In the genomic region with DNA sequence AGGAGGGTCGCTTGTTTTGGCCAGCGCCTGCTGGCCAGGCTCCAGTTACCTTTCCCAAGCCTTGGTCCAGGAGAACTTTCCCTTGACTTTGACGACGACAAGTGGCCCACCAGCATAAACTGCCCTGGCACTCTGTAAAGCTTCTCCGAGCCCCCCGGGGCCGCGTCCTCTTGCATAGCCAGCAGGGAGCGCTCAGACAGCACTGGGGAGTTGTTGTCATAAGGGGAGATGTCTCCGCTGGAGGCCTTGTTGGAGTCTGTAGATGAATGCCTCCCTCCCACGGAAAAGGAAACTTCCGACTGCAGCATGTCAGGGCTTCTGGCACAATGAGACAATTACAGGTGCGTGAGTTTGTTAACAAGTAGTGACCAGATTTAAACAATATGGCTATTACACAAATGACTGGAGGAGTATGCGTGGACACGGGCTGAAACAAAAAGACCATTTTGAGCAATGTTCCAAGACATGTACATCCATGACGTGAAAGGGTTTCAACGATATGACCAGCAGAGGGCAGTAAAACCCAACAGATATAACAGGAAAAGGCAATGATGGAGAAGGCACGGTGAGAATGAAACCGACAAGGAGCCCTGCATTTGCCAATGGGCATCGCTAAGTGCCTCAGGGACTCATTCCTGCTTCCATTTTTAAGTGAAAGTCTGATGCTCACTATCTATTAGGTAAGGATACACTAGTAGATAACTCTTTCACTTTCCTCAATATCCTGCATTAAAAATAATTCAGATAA, we compare ENCODE assay signal across 8 cellular contexts. TPM values are rescaled to one million over a fixed set of nuclear protein-coding genes. Genes with fewer than 3 reads are reported as not detected.
DNase-seq lines count a peak whose midpoint lies in the region; ATAC-seq and TF ChIP-seq lines count a peak whose summit lies in the region.

No MANE protein-coding gene starts in this region.

- no peaks in the 10 kb centered on the region for H3K9me2 ChIP-seq in SU-DHL-6 (replicated peaks; ENCODE audit: insufficient read depth, low read length)

- H3K9ac ChIP-seq in SU-DHL-6 (ENCODE audit: low read length) (no peak overlapping the region), iPS-20b (ENCODE audit: low read depth, low read length) (no peak overlapping the region)

- H3K4me1 ChIP-seq in body of pancreas (no peaks in the 10 kb centered on the region), iPS-20b (ENCODE audit: insufficient read depth, low read length) (no peaks in the 10 kb centered on the region)

- 15 to 20% methylated on average over 13 to 14 of the region's 20 CpGs for WGBS in body of pancreas, 2 donors

- H4K20me1 ChIP-seq in SU-DHL-6 (ENCODE audit: low read depth, low read length), result no peaks in the 10 kb centered on the region

- TF ChIP-seq CTCF in SU-DHL-6 (IDR thresholded peaks at IDR 0.05; ENCODE audit: insufficient read depth, low read length, poor library complexity, severe bottlenecking), result peak; percentile 25
- TF ChIP-seq CTCF in body of pancreas (IDR thresholded peaks at IDR 0.05), result peak; percentile 19 to 82 (median 57)

- intact Hi-C loops in body of pancreas (cut with DNase I), result no loop called here

- H3K9me3 ChIP-seq in SU-DHL-6 (ENCODE audit: insufficient read depth, low read length), result no peaks in the 10 kb centered on the region
- no peaks in the 10 kb centered on the region for H3K9me3 ChIP-seq in body of pancreas
- no peaks in the 10 kb centered on the region for H3K9me3 ChIP-seq in iPS-20b (ENCODE audit: insufficient read depth, low read depth, low read length)

- no peak for TF ChIP-seq POLR2A in body of pancreas (IDR thresholded peaks at IDR 0.05)

- no peaks in the 10 kb centered on the region for H3F3A ChIP-seq in SU-DHL-6 (ENCODE audit: insufficient read depth)

- no peaks in the 10 kb centered on the region for H3K36me3 ChIP-seq in SU-DHL-6 (ENCODE audit: low read length)
- H3K36me3 ChIP-seq in body of pancreas (replicated peaks in 1 of 2; ENCODE audit: insufficient read depth in 1 of 2, low read depth in 2 of 2), result no peaks in the 10 kb centered on the region
- H3K36me3 ChIP-seq in iPS-20b (ENCODE audit: insufficient read depth, low read depth, low read length), result no peaks in the 10 kb centered on the region

- H3K79me2 ChIP-seq in SU-DHL-6 (ENCODE audit: insufficient read depth, low read length), result no peaks in the 10 kb centered on the region

- no peak overlapping the region for H3K4me3 ChIP-seq in SU-DHL-6 (ENCODE audit: insufficient read depth, low read length, poor library complexity, severe bottlenecking)
- H3K4me3 ChIP-seq in body of pancreas, result no peak overlapping the region
- peak overlapping the region; percentile 38; the same call in 1 of the 2 replicates for H3K4me3 ChIP-seq in iPS-20b (ENCODE audit: low read length)

- no peak overlapping the region for H3K4me2 ChIP-seq in SU-DHL-6 (ENCODE audit: low read depth, low read length, poor library complexity, severe bottlenecking)

- no peaks in the 10 kb centered on the region for H3K27me3 ChIP-seq in SU-DHL-6 (ENCODE audit: low read length)
- no peaks in the 10 kb centered on the region for H3K27me3 ChIP-seq in body of pancreas
- no peaks in the 10 kb centered on the region for H3K27me3 ChIP-seq in iPS-20b (ENCODE audit: insufficient read depth, low read length)

- peak; percentile 71 for ATAC-seq in HG02588 (IDR thresholded peaks at IDR 0.05; ENCODE audit: unreplicated experiment)
- ATAC-seq in body of pancreas, result peak; percentile 82

- no peak overlapping the region for H3K27ac ChIP-seq in SU-DHL-6 (ENCODE audit: low read depth, low read length)
- H3K27ac ChIP-seq in body of pancreas, result no peak overlapping the region
- H3K27ac ChIP-seq in iPS-20b (ENCODE audit: low read length), result no peak overlapping the region

- DNase-seq in SIG-M5 treated with dmso at 0.1 percent for 504 hours (lab: John Stamatoyannopoulos, UW; ENCODE audit: unreplicated experiment) (peak; percentile 60), SIG-M5 (lab: John Stamatoyannopoulos, UW) (no peak), NCI-H1105 (lab: John Stamatoyannopoulos, UW) (peak; percentile 53), body of pancreas (peak; percentile 53 to 76 (median 75))
- DNase-seq in stimulated activated CD4-positive, alpha-beta T cell treated with anti-CD3 and anti-CD28 coated beads, Interleukin-12 subunit alpha, Interleukin-12 subunit beta, amount 100 ng/mL, for 4 hours, result peak; percentile 4

- no peak overlapping the region for H2AFZ ChIP-seq in SU-DHL-6 (ENCODE audit: low read depth, low read length, severe bottlenecking)

RNA-seq across cellular contexts. Expression of a gene that starts 33.0 kb away (rescaled TPM):
- 1 to 10 TPM; 4.4 to 7.3 TPM for total RNA-seq in body of pancreas
